27 cellular contexts compared by ENCODE assay signal in the genomic region with DNA sequence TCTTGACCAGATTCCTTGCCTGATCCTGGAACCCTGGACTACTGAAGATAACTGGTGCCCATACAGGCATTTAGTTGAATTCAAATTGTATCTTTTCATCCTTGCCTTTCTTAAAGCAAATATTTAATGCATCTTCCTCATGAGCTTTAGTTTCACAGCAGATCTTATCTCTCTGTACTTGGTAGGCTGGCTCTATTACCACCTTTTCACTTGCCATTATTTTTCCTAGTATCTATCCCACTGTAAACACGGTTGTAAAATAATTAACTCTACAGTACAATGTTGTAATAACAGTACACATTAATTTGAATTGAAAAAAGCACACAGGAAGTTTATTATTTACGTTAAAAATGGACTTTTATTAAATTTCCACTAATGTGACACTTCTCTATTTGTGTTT.
"Had no signal": no experiment of that assay in that cellular context is flagged by ENCODE, and none has a peak within 500 bp of the region (broad histone marks: within the 10 kb centered on the region; RNA-seq: fewer than 3 reads in every experiment).

No MANE protein-coding gene starts in this region.

- H3K36me3 ChIP-seq: colonic mucosa, esophagus muscularis mucosa, esophagus squamous epithelium, gastrocnemius medialis, gastroesophageal sphincter, heart left ventricle, heart right ventricle had no signal

- H3K4me3 ChIP-seq: colonic mucosa, coronary artery, dorsolateral prefrontal cortex, esophagus muscularis mucosa, esophagus squamous epithelium, gastrocnemius medialis, gastroesophageal sphincter, heart left ventricle, heart right ventricle had no signal

- H3K9me3 Mint-ChIP-seq: dendritic cell treated with granulocyte-macrophage colony-stimulating factor and Interleukin-4, amounts not matched to agents 40 ng/mL and 50 ng/mL, for 4 days; endodermal cell had no signal

- H3K27ac Mint-ChIP-seq: dendritic cell treated with granulocyte-macrophage colony-stimulating factor and Interleukin-4, amounts not matched to agents 40 ng/mL and 50 ng/mL, for 4 days; effector memory CD8-positive, alpha-beta T cell; endodermal cell had no signal

- FAIRE-seq: colon, endometrium, endothelial cell of umbilical vein had no signal

- H3K9me3 ChIP-seq: colonic mucosa, esophagus muscularis mucosa, esophagus squamous epithelium, gastrocnemius medialis, gastroesophageal sphincter, heart left ventricle, heart right ventricle had no signal

- DNase-seq: colonic mucosa; cortex of kidney; dermis blood vessel endothelial cell; dorsolateral prefrontal cortex; effector CD4-positive, alpha-beta T cell; effector CD8-positive, alpha-beta T cell; effector memory CD4-positive, alpha-beta T cell; effector memory CD8-positive, alpha-beta T cell; endodermal cell; erythroblast; esophagus squamous epithelium; foreskin keratinocyte; foreskin melanocyte; gastrocnemius medialis; glutamatergic neuron; head of caudate nucleus; heart left ventricle; heart right ventricle had no signal

- H3K4me1 ChIP-seq: colonic mucosa, esophagus muscularis mucosa, esophagus squamous epithelium, foreskin keratinocyte, gastrocnemius medialis, gastroesophageal sphincter, heart left ventricle, heart right ventricle had no signal

- H3K27ac ChIP-seq: colonic mucosa, coronary artery, dorsolateral prefrontal cortex, epithelial cell of prostate, esophagus muscularis mucosa, esophagus squamous epithelium, foreskin keratinocyte, gastrocnemius medialis, gastroesophageal sphincter, heart left ventricle, heart right ventricle had no signal

- H3K27me3 ChIP-seq: colonic mucosa, dorsolateral prefrontal cortex, esophagus muscularis mucosa, esophagus squamous epithelium, foreskin keratinocyte, gastrocnemius medialis, gastroesophageal sphincter, heart left ventricle, heart right ventricle had no signal

- H3K27me3 Mint-ChIP-seq: dendritic cell treated with granulocyte-macrophage colony-stimulating factor and Interleukin-4, amounts not matched to agents 40 ng/mL and 50 ng/mL, for 4 days; effector memory CD8-positive, alpha-beta T cell had no signal

- H3K4me3 Mint-ChIP-seq: dendritic cell treated with granulocyte-macrophage colony-stimulating factor and Interleukin-4, amounts not matched to agents 40 ng/mL and 50 ng/mL, for 4 days; effector memory CD8-positive, alpha-beta T cell; endodermal cell had no signal

- ATAC-seq: effector memory CD8-positive, alpha-beta T cell; esophagus mucosa; foreskin keratinocyte; gastrocnemius medialis; gastroesophageal sphincter; heart left ventricle; heart right ventricle had no signal
